In genomic region chr17:68289936-68290267, GRCh38 we compare ENCODE assay signal across 8 cellular contexts. TPM values are rescaled to one million over a fixed set of nuclear protein-coding genes. Genes with fewer than 3 reads are reported as not detected.
DNase-seq lines count a peak whose midpoint lies in the region; ATAC-seq and TF ChIP-seq lines count a peak whose summit lies in the region.

No MANE protein-coding gene starts in this region.

- intact Hi-C loops in CD4-positive, alpha-beta T cell (cut with DNase I, micrococcal nuclease): loop anchor here in 1 of 2 experiments (2.0 to 5.0 kb wide), 3 partner anchors 27 to 147 kb away; partner anchors contain the start of gene AMZ2
- intact Hi-C loops in body of pancreas (cut with DNase I): no loop called here

- H3K27me3 Mint-ChIP-seq in CD4-positive, alpha-beta T cell: no peaks in the 10 kb centered on the region
- H3K27me3 Mint-ChIP-seq in natural killer cell treated with Interleukin-12 subunit alpha and Interleukin-12 subunit beta and Interleukin-15 and Interleukin-18, amount 100 ng/mL, for 72 hours: peaks cover 0 to 1% of the 10 kb centered on the region in 2 donors

- H3K27ac Mint-ChIP-seq in CD4-positive, alpha-beta T cell: peak overlapping the region; percentile 98
- H3K27ac Mint-ChIP-seq in natural killer cell treated with Interleukin-12 subunit alpha and Interleukin-12 subunit beta and Interleukin-15 and Interleukin-18, amount 100 ng/mL, for 72 hours: peak overlapping the region; percentile 93 to 97

- H3K36me3 ChIP-seq in brain microvascular endothelial cell (replicated peaks) (no peaks in the 10 kb centered on the region), body of pancreas (replicated peaks in 1 of 2; ENCODE audit: insufficient read depth in 1 of 2, low read depth in 2 of 2) (no peaks in the 10 kb centered on the region)

- CTCF ChIA-PET in CD4-positive, alpha-beta T cell (lab: Charles Lee): interaction anchor here (0.9 to 1.0 kb wide), 2 partner anchors 26 to 30 kb away, joined by 3 read pairs; no protein-coding TSS in a partner anchor

- peak overlapping the region; percentile 63 for H3K4me3 ChIP-seq in Jurkat, Clone E6-1 (ENCODE audit: low read length)
- H3K4me3 ChIP-seq in brain microvascular endothelial cell (ENCODE audit: low read depth, low read length): peak overlapping the region; percentile 56
- H3K4me3 ChIP-seq in body of pancreas: no peak overlapping the region

- H3K9me3 Mint-ChIP-seq in CD4-positive, alpha-beta T cell: no peaks in the 10 kb centered on the region
- H3K9me3 Mint-ChIP-seq in natural killer cell treated with Interleukin-12 subunit alpha and Interleukin-12 subunit beta and Interleukin-15 and Interleukin-18, amount 100 ng/mL, for 72 hours: no peaks in the 10 kb centered on the region

- no peak for DNase-seq in CD4-positive, alpha-beta T cell
- DNase-seq in Jurkat, Clone E6-1 (ENCODE audit: low read depth, low spot score): no peak
- DNase-seq in brain microvascular endothelial cell (no peak), AML-193 (lab: John Stamatoyannopoulos, UW) (no peak), body of pancreas (no peak)
- DNase-seq in natural killer cell treated with Interleukin-12 subunit alpha and Interleukin-12 subunit beta and Interleukin-15 and Interleukin-18, amount 100 ng/mL, for 72 hours (ENCODE audit: low spot score): no peak

- no peaks in the 10 kb centered on the region for H3K9me3 ChIP-seq in CD4-positive, alpha-beta T cell (ENCODE audit: control insufficient read depth, low read length)
- no peaks in the 10 kb centered on the region for H3K9me3 ChIP-seq in body of pancreas

- TF ChIP-seq CTCF in CD4-positive, alpha-beta T cell (IDR thresholded peaks at IDR 0.05): no peak
- no peak for TF ChIP-seq CTCF in brain microvascular endothelial cell (IDR thresholded peaks at IDR 0.05; ENCODE audit: low read depth, low read length, missing control alignments)
- no peak for TF ChIP-seq CTCF in body of pancreas (IDR thresholded peaks at IDR 0.05)

- peaks cover 9% of the 10 kb centered on the region for H3K36me3 Mint-ChIP-seq in CD4-positive, alpha-beta T cell (ENCODE audit: low read depth)
- no peaks in the 10 kb centered on the region for H3K36me3 Mint-ChIP-seq in natural killer cell treated with Interleukin-12 subunit alpha and Interleukin-12 subunit beta and Interleukin-15 and Interleukin-18, amount 100 ng/mL, for 72 hours

- peaks cover 62% of the 10 kb centered on the region for H3K4me1 Mint-ChIP-seq in CD4-positive, alpha-beta T cell (ENCODE audit: low read depth)
- peaks cover 53 to 55% of the 10 kb centered on the region in 2 donors for H3K4me1 Mint-ChIP-seq in natural killer cell treated with Interleukin-12 subunit alpha and Interleukin-12 subunit beta and Interleukin-15 and Interleukin-18, amount 100 ng/mL, for 72 hours (ENCODE audit: low read depth in 2 of 2)

- in situ Hi-C loops in brain microvascular endothelial cell (cut with HindIII; ENCODE audit: low pct_ligation_motif_present, low sequenced_read_pairs): no loop called here

- 17 to 32% methylated on average over 9 of the region's 9 CpGs for WGBS in body of pancreas, 2 donors

- peak overlapping the region; percentile 85 for H3K27ac ChIP-seq in CD4-positive, alpha-beta T cell (ENCODE audit: low read depth, low read length)
- H3K27ac ChIP-seq in brain microvascular endothelial cell: no peak overlapping the region
- peak overlapping the region in 1 of 4 donors; percentile 81 for H3K27ac ChIP-seq in body of pancreas

- peaks cover 23% of the 10 kb centered on the region for H3K4me1 ChIP-seq in body of pancreas

- ATAC-seq in CD4-positive, alpha-beta T cell (ENCODE audit: poor library complexity): no peak
- ATAC-seq in natural killer cell treated with Interleukin-12 subunit alpha and Interleukin-12 subunit beta and Interleukin-15 and Interleukin-18, amount 100 ng/mL, for 72 hours: no peak
- no peak for ATAC-seq in GM21619 (IDR thresholded peaks at IDR 0.05; ENCODE audit: unreplicated experiment)
- no peak for ATAC-seq in HG02970 (IDR thresholded peaks at IDR 0.05; ENCODE audit: low FRiP score, unreplicated experiment)
- no peak for ATAC-seq in body of pancreas

- peak overlapping the region; percentile 98 for H3K4me3 Mint-ChIP-seq in CD4-positive, alpha-beta T cell
- H3K4me3 Mint-ChIP-seq in natural killer cell treated with Interleukin-12 subunit alpha and Interleukin-12 subunit beta and Interleukin-15 and Interleukin-18, amount 100 ng/mL, for 72 hours: peak overlapping the region; percentile 98

- POLR2A ChIA-PET in CD4-positive, alpha-beta T cell (lab: Charles Lee): interaction anchor here (0.6 to 6.3 kb wide), 25 partner anchors 10 to 223 kb away, joined by 3 to 104 read pairs (median 6); partner anchors contain the start of genes AMZ2, PRKAR1A and WIPI1

- TF ChIP-seq POLR2A in body of pancreas (IDR thresholded peaks at IDR 0.05): no peak

- H3K27me3 ChIP-seq in CD4-positive, alpha-beta T cell (ENCODE audit: control insufficient read depth, insufficient read depth, low read length): no peaks in the 10 kb centered on the region
- no peaks in the 10 kb centered on the region for H3K27me3 ChIP-seq in brain microvascular endothelial cell (replicated peaks)
- H3K27me3 ChIP-seq in body of pancreas: peaks cover 0 to 15% of the 10 kb centered on the region in 2 donors

RNA-seq across cellular contexts. Expression of gene SLC16A6, which starts 1.0 kb away (rescaled TPM):
- total RNA-seq in CD4-positive, alpha-beta T cell: 1 to 10 TPM; 7.7 to 9.5 TPM
- polyA plus RNA-seq in Jurkat, Clone E6-1 (2012; ENCODE audit: insufficient read depth, insufficient read length): not detected
- 1 to 10 TPM; 2.4 to 5.8 TPM for total RNA-seq in natural killer cell treated with Interleukin-12 subunit alpha and Interleukin-12 subunit beta and Interleukin-15 and Interleukin-18, amount 100 ng/mL, for 72 hours
- total RNA-seq in body of pancreas: under 1 TPM in 1 of 2 donors, not detected in 1; under 0.01 TPM

RNA-seq across cellular contexts. Expression of gene ARSG, which starts 1.4 kb away (rescaled TPM):
- total RNA-seq in CD4-positive, alpha-beta T cell: 10 to 100 TPM; 13.8 to 16.0 TPM
- polyA plus RNA-seq in Jurkat, Clone E6-1 (2012; ENCODE audit: insufficient read depth, insufficient read length): 4.5 TPM
- total RNA-seq in natural killer cell treated with Interleukin-12 subunit alpha and Interleukin-12 subunit beta and Interleukin-15 and Interleukin-18, amount 100 ng/mL, for 72 hours: 1 to 10 TPM; 2.4 to 4.7 TPM
- total RNA-seq in body of pancreas: 1 to 10 TPM in 1 of 2 donors, under 1 TPM in 1; 0.52 to 1.6 TPM

RNA-seq across cellular contexts. Expression of gene AMZ2, which starts 42.1 kb away (rescaled TPM):
- 10 to 100 TPM; 63.0 to 64.9 TPM for total RNA-seq in CD4-positive, alpha-beta T cell
- 104 TPM for polyA plus RNA-seq in Jurkat, Clone E6-1 (2012; ENCODE audit: insufficient read depth, insufficient read length)
- total RNA-seq in natural killer cell treated with Interleukin-12 subunit alpha and Interleukin-12 subunit beta and Interleukin-15 and Interleukin-18, amount 100 ng/mL, for 72 hours: 10 to 100 TPM; 47.1 to 62.2 TPM
- 10 to 100 TPM; 23.3 to 28.3 TPM for total RNA-seq in body of pancreas

Comparison
In these comparisons a context has a peak if more than half of its experiments do, and no peak if none do; other contexts are left out.
1. H3K4me3 ChIP-seq: peak in Jurkat, Clone E6-1 (single experiment) and brain microvascular endothelial cell (single experiment); none in body of pancreas (0 of 2).